8 cellular contexts compared by ENCODE assay signal in genomic region chr11:10450451-10451398, GRCh38. TPM values are rescaled to one million over a fixed set of nuclear protein-coding genes. Genes with fewer than 3 reads are reported as not detected.
DNase-seq lines count a peak whose midpoint lies in the region; ATAC-seq, FAIRE-seq and TF ChIP-seq lines count a peak whose summit lies in the region.

No MANE protein-coding gene starts in this region.

- H3K4me3 Mint-ChIP-seq in CD8-positive, alpha-beta T cell = peak overlapping the region; percentile 88

- peak overlapping the region; percentile 94 for H3K27ac Mint-ChIP-seq in CD8-positive, alpha-beta T cell

- no peaks in the 10 kb centered on the region for H4K20me1 ChIP-seq in keratinocyte (ENCODE audit: control insufficient read depth, extremely low read depth, insufficient read depth, low read length)

- H3K27me3 Mint-ChIP-seq in CD8-positive, alpha-beta T cell (ENCODE audit: low read depth) = no peaks in the 10 kb centered on the region

- peaks cover 40% of the 10 kb centered on the region for H3K4me1 ChIP-seq in CD8-positive, alpha-beta T cell (ENCODE audit: insufficient read depth, low read length)
- peaks cover 49% of the 10 kb centered on the region for H3K4me1 ChIP-seq in keratinocyte (ENCODE audit: control insufficient read depth, extremely low read depth, insufficient read depth, low read length)

- H3K9me3 ChIP-seq in CD8-positive, alpha-beta T cell (ENCODE audit: low read length) = no peaks in the 10 kb centered on the region
- no peaks in the 10 kb centered on the region for H3K9me3 ChIP-seq in keratinocyte (ENCODE audit: control insufficient read depth, low read depth, low read length)

- CTCF ChIA-PET in CD8-positive, alpha-beta T cell (lab: Charles Lee) = interaction anchor here (1.0 to 2.8 kb wide), 2 partner anchors 44 to 90 kb away, joined by 3 to 16 read pairs; partner anchors contain the start of gene RNF141

- DNase-seq in CD8-positive, alpha-beta T cell = peak in 6 of 7 experiments; percentile 39 to 79 (median 55)
- DNase-seq in T-helper 2 cell (peak in 4 of 5 experiments; percentile 25 to 68 (median 40)), bronchial epithelial cell (ENCODE audit: low read depth) (peak; percentile 53), keratinocyte (ENCODE audit: low read depth, low spot score) (no peak), NK-92 (lab: John Stamatoyannopoulos, UW; ENCODE audit: unreplicated experiment) (no peak)
- DNase-seq in stimulated activated CD4-positive, alpha-beta T cell treated with anti-CD3 and anti-CD28 coated beads, Interleukin-12 subunit alpha, Interleukin-12 subunit beta, amount 100 ng/mL, for 48 hours (ENCODE audit: low read depth in 2 of 3, low spot score in 1 of 3) = peak in 2 of 3 donors; percentile 37 to 49

- ATAC-seq in CD8-positive, alpha-beta T cell = peak; percentile 70
- ATAC-seq in HG02678 (IDR thresholded peaks at IDR 0.05; ENCODE audit: unreplicated experiment) = peak; percentile 30
- no peak for ATAC-seq in HG03039 (IDR thresholded peaks at IDR 0.05; ENCODE audit: unreplicated experiment)

- H2AFZ ChIP-seq in keratinocyte (ENCODE audit: control insufficient read depth, low read length) = peak overlapping the region; percentile 89

- peak overlapping the region; percentile 59 for H3K4me3 ChIP-seq in CD8-positive, alpha-beta T cell (ENCODE audit: low read depth, low read length)
- H3K4me3 ChIP-seq in bronchial epithelial cell (ENCODE audit: low read depth, low read length) = peak overlapping the region; percentile 55
- peak overlapping the region; percentile 41 to 79 (median 70) for H3K4me3 ChIP-seq in keratinocyte (ENCODE audit: control insufficient read depth in 2 of 3, extremely low read depth in 1 of 3, insufficient read depth in 2 of 3, low read depth in 1 of 3, low read length in 3 of 3)

- H3K79me2 ChIP-seq in keratinocyte (ENCODE audit: control insufficient read depth, insufficient read depth, low read length) = peaks cover 10% of the 10 kb centered on the region

- dilution Hi-C loops in keratinocyte (cut with MboI; ENCODE audit: extremely low pct_ligation_motif_present, low sequenced_read_pairs) = no loop called here

- H3K9me3 Mint-ChIP-seq in CD8-positive, alpha-beta T cell = no peaks in the 10 kb centered on the region

- POLR2A ChIA-PET in CD8-positive, alpha-beta T cell (lab: Charles Lee) = interaction anchor here (1.2 kb wide), 1 partner anchor 9 kb away, joined by 5 read pairs; no protein-coding TSS in a partner anchor

- FAIRE-seq in bronchial epithelial cell (lab: Jason Lieb, UNC) (no peak), keratinocyte (lab: Jason Lieb, UNC) (peak; percentile 48)

- TF ChIP-seq CTCF in CD8-positive, alpha-beta T cell (IDR thresholded peaks at IDR 0.05) = peak; percentile 52
- TF ChIP-seq CTCF in bronchial epithelial cell (IDR thresholded peaks at IDR 0.05; ENCODE audit: insufficient read depth, low read length, severe bottlenecking) (peak; percentile 63), keratinocyte (optimal IDR thresholded peaks at IDR 0.05 in 1 of 3, IDR thresholded peaks at IDR 0.05 in 1 of 3, conservative IDR thresholded peaks at IDR 0.05 in 1 of 3; ENCODE audit: extremely low read depth in 1 of 3, insufficient read depth in 2 of 3, low read length in 3 of 3) (peak; percentile 53 to 78 (median 67))

- H3K36me3 Mint-ChIP-seq in CD8-positive, alpha-beta T cell = peaks cover 4% of the 10 kb centered on the region

- no peaks in the 10 kb centered on the region for H3K9me1 ChIP-seq in keratinocyte (ENCODE audit: control insufficient read depth, extremely low read depth, insufficient read depth, low read length)

- H3K27ac ChIP-seq in CD8-positive, alpha-beta T cell (ENCODE audit: low read depth, low read length) = peak overlapping the region; percentile 44
- peak overlapping the region; percentile 99 for H3K27ac ChIP-seq in keratinocyte (ENCODE audit: control insufficient read depth, insufficient read depth, low read length)

- no peaks in the 10 kb centered on the region for H3K36me3 ChIP-seq in CD8-positive, alpha-beta T cell (ENCODE audit: insufficient read depth, low read length)
- no peaks in the 10 kb centered on the region for H3K36me3 ChIP-seq in bronchial epithelial cell (ENCODE audit: control insufficient read depth, insufficient read depth, low read length)
- H3K36me3 ChIP-seq in keratinocyte (ENCODE audit: control insufficient read depth in 2 of 2, extremely low read depth in 1 of 2, insufficient read depth in 2 of 2, low read length in 2 of 2) = no peaks in the 10 kb centered on the region

- peaks cover 62% of the 10 kb centered on the region for H3K4me1 Mint-ChIP-seq in CD8-positive, alpha-beta T cell (ENCODE audit: low read depth)

- H3K9ac ChIP-seq in keratinocyte (ENCODE audit: control insufficient read depth, extremely low read depth, insufficient read depth, low read length) = peak overlapping the region; percentile 89

- H3K27me3 ChIP-seq in CD8-positive, alpha-beta T cell (ENCODE audit: insufficient read depth, low read length) = no peaks in the 10 kb centered on the region
- H3K27me3 ChIP-seq in bronchial epithelial cell (ENCODE audit: control insufficient read depth, insufficient read depth, low read length) (no peaks in the 10 kb centered on the region), keratinocyte (ENCODE audit: control insufficient read depth, extremely low read depth, insufficient read depth, low read length) (no peaks in the 10 kb centered on the region)

- H3K4me2 ChIP-seq in keratinocyte (ENCODE audit: control insufficient read depth, extremely low read depth, insufficient read depth, low read depth, low read length) = peak overlapping the region; percentile 96

- intact Hi-C loops in CD8-positive, alpha-beta T cell (cut with DNase I, micrococcal nuclease) = loop anchor here (1.0 to 10.0 kb wide), 5 partner anchors 9 to 1766 kb away; partner anchors contain the start of genes USP47 (in 2 of the 2), RPL27A (in 1 of the 2), TRIM66 (in 1 of the 2) and WEE1 (in 1 of the 2)

RNA-seq across cellular contexts. Expression of gene AMPD3, which starts 4.3 kb away (rescaled TPM):
- total RNA-seq in CD8-positive, alpha-beta T cell = 10 to 100 TPM; 10.6 to 12.1 TPM
- 5.3 and 11.0 TPM in 2 replicates for total RNA-seq in bronchial epithelial cell
- polyA plus RNA-seq in keratinocyte = 11.1 to 12.5 TPM (median 11.2 TPM) in 3 replicates
- polyA plus RNA-seq in keratinocyte (2011; ENCODE audit: low read depth) = 13.1 TPM
- polyA plus RNA-seq in keratinocyte (2011; cell fraction: cytosol; rRNA removed) = 8.2 and 10.3 TPM in 2 replicates
- 21.1 and 23.1 TPM in 2 replicates for polyA plus RNA-seq in keratinocyte (2011; cell fraction: nucleus; rRNA removed)
- 8.3 and 15.0 TPM in 2 replicates for polyA plus RNA-seq in keratinocyte (2012; ENCODE audit: low replicate concordance)
- 15.9 to 20.6 TPM (median 16.8 TPM) in 3 replicates for polyA minus RNA-seq in keratinocyte
- polyA minus RNA-seq in keratinocyte (2011; cell fraction: cytosol; rRNA and poly(A)+ RNA removed) = 16.9 TPM
- 23.8 and 25.1 TPM in 2 replicates for polyA minus RNA-seq in keratinocyte (2011; cell fraction: nucleus; rRNA and poly(A)+ RNA removed)

Comparison
In these comparisons a context has a peak if more than half of its experiments do, and no peak if none do; other contexts are left out.
1. DNase-seq: peak in CD8-positive, alpha-beta T cell (6 of 7), T-helper 2 cell (4 of 5), bronchial epithelial cell (single experiment) and stimulated activated CD4-positive, alpha-beta T cell treated with anti-CD3 and anti-CD28 coated beads, Interleukin-12 subunit alpha, Interleukin-12 subunit beta, amount 100 ng/mL, for 48 hours (2 of 3); none in keratinocyte (single experiment) and NK-92 (single experiment).
2. Peak in every context shown above with its lines, with median percentiles within 50 percentile points of each other: H3K4me3 ChIP-seq and CTCF ChIP-seq.